ENCODE assay signal across 9 cellular contexts in genomic region chr22:40818192-40818746, GRCh38. TPM values are rescaled to one million over a fixed set of nuclear protein-coding genes. Genes with fewer than 3 reads are reported as not detected.
A peak's percentile ranks its signal among the peaks of the same experiment; 100 is the strongest.
DNase-seq lines count a peak whose midpoint lies in the region; ATAC-seq and TF ChIP-seq lines count a peak whose summit lies in the region.
"Had no signal": no experiment of that assay in that cellular context is flagged by ENCODE, and none has a peak within 500 bp of the region (broad histone marks: within the 10 kb centered on the region; RNA-seq: fewer than 3 reads in every experiment).

No MANE protein-coding gene starts in this region.

- H3K4me3 ChIP-seq in CD4-positive, alpha-beta memory T cell (ENCODE audit: low read length in 2 of 2): peak overlapping the region; percentile 92 to 95
- peak overlapping the region; percentile 90 for H3K4me3 ChIP-seq in IMR-90 (ENCODE audit: insufficient read depth, low read depth, low read length)
- H3K4me3 ChIP-seq in mucosa of stomach (ENCODE audit: low read length): peak overlapping the region; percentile 87

- no peaks in the 10 kb centered on the region for H3K36me3 ChIP-seq in CD4-positive, alpha-beta memory T cell (ENCODE audit: insufficient read depth, low read length)
- H3K36me3 ChIP-seq in IMR-90 (ENCODE audit: control insufficient read depth, insufficient read depth, low read length): no peaks in the 10 kb centered on the region
- no peaks in the 10 kb centered on the region for H3K36me3 ChIP-seq in mucosa of stomach (ENCODE audit: control insufficient read depth, insufficient read depth, low read length)

- no peak overlapping the region for H3K18ac ChIP-seq in IMR-90 (ENCODE audit: low read depth, low read length)

- no peaks in the 10 kb centered on the region; the same call in 1 of the 2 replicates for H4K20me1 ChIP-seq in IMR-90 (ENCODE audit: insufficient read depth, low read length)

- peak overlapping the region; percentile 82 to 98 (median 95) for H3K27ac Mint-ChIP-seq in CD4-positive, alpha-beta memory T cell
- peak overlapping the region; percentile 78 to 96 (median 91) for H3K27ac Mint-ChIP-seq in brain

- no peaks in the 10 kb centered on the region for H3K27me3 ChIP-seq in CD4-positive, alpha-beta memory T cell (ENCODE audit: insufficient read depth, low read length)
- H3K27me3 ChIP-seq in IMR-90 (ENCODE audit: control insufficient read depth, insufficient read depth, low read length) (no peaks in the 10 kb centered on the region), mucosa of stomach (ENCODE audit: control insufficient read depth, insufficient read depth, low read length) (no peaks in the 10 kb centered on the region)

- H2AK9ac ChIP-seq in IMR-90 (replicated peaks; ENCODE audit: low read depth, low read length, poor library complexity): peak overlapping the region; percentile 98

- peak overlapping the region; percentile 92 for H3K14ac ChIP-seq in IMR-90 (replicated peaks; ENCODE audit: low read depth, low read length)

- TF ChIP-seq CTCF in IMR-90 (conservative IDR thresholded peaks at IDR 0.05; ENCODE audit: low read depth, low read length) (no peak), brain (conservative IDR thresholded peaks at IDR 0.05) (no peak)

- dilution Hi-C loops in IMR-90 (cut with HindIII; ENCODE audit: low sequenced_read_pairs, unreplicated experiment): no loop called here

- no peak overlapping the region for H2BK15ac ChIP-seq in IMR-90 (ENCODE audit: low read depth, low read length)

- peak overlapping the region; percentile 100 for H2AFZ ChIP-seq in IMR-90 (replicated peaks; ENCODE audit: low read length, poor library complexity)

- no peak overlapping the region for H4K5ac ChIP-seq in IMR-90 (ENCODE audit: low read depth, low read length)

- peak overlapping the region; percentile 97 for H3K4me2 ChIP-seq in IMR-90 (ENCODE audit: low read depth, low read length)

- H3K27ac ChIP-seq in CD4-positive, alpha-beta memory T cell (ENCODE audit: low read depth, low read length): peak overlapping the region; percentile 81
- no peak overlapping the region; the same call in 1 of the 2 replicates for H3K27ac ChIP-seq in IMR-90 (ENCODE audit: insufficient read depth, low read length)

- peaks cover 6 to 9% of the 10 kb centered on the region in 2 donors for H3K36me3 Mint-ChIP-seq in CD4-positive, alpha-beta memory T cell
- peaks cover 19% of the 10 kb centered on the region for H3K36me3 Mint-ChIP-seq in brain

- no peak for TF ChIP-seq RAD21 in IMR-90 (IDR thresholded peaks at IDR 0.05; ENCODE audit: low read length)

- in situ Hi-C loops in IMR-90 (cut with MboI; ENCODE audit: low sequenced_read_pairs): no loop called here

- WGBS in IMR-90 (ENCODE audit: extremely low coverage in 2 of 2, insufficient read length in 1 of 2), 2 experiments: 67% methylated on average over 4 of the region's 14 CpGs; no CpG with 5 or more reads in 1 of the 2 experiments

- H3K9me1 ChIP-seq in IMR-90 (ENCODE audit: insufficient read depth, low read length): peaks cover 9% of the 10 kb centered on the region

- peak overlapping the region; percentile 92 to 99 (median 97) for H3K4me3 Mint-ChIP-seq in CD4-positive, alpha-beta memory T cell
- peak overlapping the region; percentile 91 to 99 (median 98) for H3K4me3 Mint-ChIP-seq in brain

- H3K9me3 ChIP-seq in CD4-positive, alpha-beta memory T cell (ENCODE audit: control insufficient read depth in 1 of 2, low read length in 2 of 2): no peaks in the 10 kb centered on the region
- H3K9me3 ChIP-seq in IMR-90 (ENCODE audit: control insufficient read depth, insufficient read depth, low read length) (no peaks in the 10 kb centered on the region), mucosa of stomach (ENCODE audit: control insufficient read depth, low read length) (no peaks in the 10 kb centered on the region)

- ATAC-seq in IMR-90 (ENCODE audit: low read depth) (no peak), GM21529 (IDR thresholded peaks at IDR 0.05; ENCODE audit: unreplicated experiment) (no peak), left lobe of liver (no peak), HG03025 (IDR thresholded peaks at IDR 0.05; ENCODE audit: low FRiP score, unreplicated experiment) (no peak)

- H3K9ac ChIP-seq in IMR-90 (ENCODE audit: low read depth, low read length) (peak overlapping the region; percentile 69), mucosa of stomach (ENCODE audit: low read length) (peak overlapping the region; percentile 89)

- peaks cover 34 to 39% of the 10 kb centered on the region in 2 experiments for H3K79me1 ChIP-seq in IMR-90 (ENCODE audit: low read depth in 1 of 2, low read length in 2 of 2)

- peak in 4 of 5 donors; percentile 13 to 54 (median 24) for DNase-seq in CD4-positive, alpha-beta memory T cell
- DNase-seq in IMR-90 (no peak), mesenteric fat pad (ENCODE audit: low spot score) (no peak), left lobe of liver (ENCODE audit: low spot score) (no peak)

- H4K91ac ChIP-seq in IMR-90 (ENCODE audit: insufficient read depth, low read depth, low read length): no peak overlapping the region

- H2BK20ac ChIP-seq in IMR-90 (ENCODE audit: low read depth, low read length): no peak overlapping the region

- H3K27me3 Mint-ChIP-seq in CD4-positive, alpha-beta memory T cell: no peaks in the 10 kb centered on the region
- peaks cover 8% of the 10 kb centered on the region for H3K27me3 Mint-ChIP-seq in brain

- CTCF ChIA-PET in CD4-positive, alpha-beta memory T cell (lab: Charles Lee; ENCODE audit: partially characterized antibody): interaction anchor here (0.7 to 3.8 kb wide), 6 partner anchors 8 to 135 kb away, joined by 3 to 20 read pairs (median 4); partner anchors contain the start of gene XPNPEP3
- CTCF ChIA-PET in IMR-90 (lab: Yijun Ruan, JAX): interaction anchor here (0.6 to 1.1 kb wide), 2 partner anchors 9 to 130 kb away, joined by 3 to 6 read pairs; no protein-coding TSS in a partner anchor

- TF ChIP-seq POLR2A in IMR-90 (IDR thresholded peaks at IDR 0.05; ENCODE audit: low read depth, low read length): no peak

- H3K4me1 Mint-ChIP-seq in CD4-positive, alpha-beta memory T cell: peaks cover 31 to 48% (median 38%) of the 10 kb centered on the region in 4 donors
- H3K4me1 Mint-ChIP-seq in brain: peaks cover 38% of the 10 kb centered on the region

- no peak overlapping the region for H2BK5ac ChIP-seq in IMR-90 (ENCODE audit: low read depth, low read length, poor library complexity, severe bottlenecking)

- H4K8ac ChIP-seq in IMR-90 (ENCODE audit: low read depth in 2 of 2, low read length in 2 of 2): peak overlapping the region; percentile 65 to 98; a peak in 2 of 4 replicates

- H2AK5ac ChIP-seq in IMR-90 (ENCODE audit: low read depth, low read length): peak overlapping the region; percentile 88

- peak overlapping the region; percentile 92 for H3K4ac ChIP-seq in IMR-90 (ENCODE audit: low read depth, low read length)

- peak overlapping the region; percentile 99; the same call in 1 of the 2 replicates for H3K23ac ChIP-seq in IMR-90 (ENCODE audit: low read depth, low read length)

- H3K4me1 ChIP-seq in CD4-positive, alpha-beta memory T cell (ENCODE audit: insufficient read depth, low read length): peaks cover 27% of the 10 kb centered on the region
- H3K4me1 ChIP-seq in IMR-90 (ENCODE audit: control insufficient read depth, insufficient read depth, low read length) (no peaks in the 10 kb centered on the region), mucosa of stomach (ENCODE audit: control insufficient read depth, insufficient read depth, low read length) (peaks cover 11% of the 10 kb centered on the region)

- BruUV-seq in IMR-90 (replicated peaks; lab: Mats Ljungman, UMichigan): no TSS peak

- intact Hi-C loops in CD4-positive, alpha-beta memory T cell (cut with micrococcal nuclease): loop anchor here (2.0 to 5.0 kb wide), 3 partner anchors 79 to 181 kb away; partner anchors contain the start of genes MRTFA and RBX1
- intact Hi-C loops in IMR-90 (cut with micrococcal nuclease): loop anchor here (2.0 kb wide), 1 partner anchor 135 kb away; no protein-coding TSS in a partner anchor

- H2BK120ac ChIP-seq in IMR-90 (ENCODE audit: low read depth, low read length): no peak overlapping the region

- no peaks in the 10 kb centered on the region for H3K9me3 Mint-ChIP-seq in CD4-positive, alpha-beta memory T cell
- peaks cover 0 to 2% (median 0%) of the 10 kb centered on the region in 5 experiments for H3K9me3 Mint-ChIP-seq in brain

- POLR2A ChIA-PET in CD4-positive, alpha-beta memory T cell (lab: Charles Lee; ENCODE audit: partially characterized antibody): interaction anchor here (0.8 to 3.0 kb wide), 4 partner anchors 39 to 468 kb away, joined by 3 to 28 read pairs (median 4); partner anchors contain the start of genes RANGAP1, ST13 and XPNPEP3
- POLR2A ChIA-PET in IMR-90 (lab: Charles Lee; ENCODE audit: unreplicated experiment): no interaction called here

- H3K56ac ChIP-seq in IMR-90 (ENCODE audit: extremely low read depth, insufficient read depth, low read length): no peak overlapping the region

RNA-seq across cellular contexts. Expression of gene SLC25A17, which starts 0.9 kb away (rescaled TPM):
- 10 to 100 TPM; 15.4 to 15.6 TPM for total RNA-seq in CD4-positive, alpha-beta memory T cell
- polyA plus RNA-seq in CD4-positive, alpha-beta memory T cell: 10 to 100 TPM; 17.4 to 19.5 TPM
- 31.7 and 36.0 TPM in 2 replicates for total RNA-seq in IMR-90 (2012; rRNA removed)
- 15.2 and 19.6 TPM in 2 replicates for polyA plus RNA-seq in IMR-90 (2012; rRNA removed)
- polyA plus RNA-seq in IMR-90 (2012; cell fraction: cytosol; rRNA removed): 7.3 and 8.4 TPM in 2 replicates
- 4.1 and 21.8 TPM in 2 replicates for polyA plus RNA-seq in IMR-90 (2012; cell fraction: nucleus; rRNA removed; ENCODE audit: low replicate concordance)
- polyA plus RNA-seq in brain (ENCODE audit: insufficient read depth, low read depth, low replicate concordance): 26.1 TPM
- total RNA-seq in mesenteric fat pad: 15.0 TPM
- total RNA-seq in left lobe of liver: 13.6 TPM

RNA-seq across cellular contexts. Expression of gene ST13, which starts 38.2 kb away (rescaled TPM):
- total RNA-seq in CD4-positive, alpha-beta memory T cell: 100 to 1,000 TPM; 161 to 168 TPM
- polyA plus RNA-seq in CD4-positive, alpha-beta memory T cell: 100 to 1,000 TPM; 168 to 174 TPM
- total RNA-seq in IMR-90 (2012; rRNA removed) (228 and 235 TPM in 2 replicates), mesenteric fat pad (241 TPM), left lobe of liver (128 TPM)
- polyA plus RNA-seq in IMR-90 (2012; rRNA removed) (109 and 115 TPM in 2 replicates), brain (ENCODE audit: insufficient read depth, low read depth, low replicate concordance) (312 TPM)
- polyA plus RNA-seq in IMR-90 (2012; cell fraction: cytosol; rRNA removed): 26.1 and 45.7 TPM in 2 replicates
- 4.4 and 54.4 TPM in 2 replicates for polyA plus RNA-seq in IMR-90 (2012; cell fraction: nucleus; rRNA removed; ENCODE audit: low replicate concordance)

RNA-seq across cellular contexts. Expression of gene XPNPEP3, which starts 38.7 kb away (rescaled TPM):
- 10 to 100 TPM; 18.6 to 20.0 TPM for total RNA-seq in CD4-positive, alpha-beta memory T cell
- 1 to 10 TPM; 3.7 to 9.0 TPM for polyA plus RNA-seq in CD4-positive, alpha-beta memory T cell
- total RNA-seq in IMR-90 (2012; rRNA removed) (10.9 and 18.1 TPM in 2 replicates), mesenteric fat pad (18.5 TPM), left lobe of liver (22.0 TPM)
- polyA plus RNA-seq in IMR-90 (2012; rRNA removed) (8.4 and 9.3 TPM in 2 replicates), brain (ENCODE audit: insufficient read depth, low read depth, low replicate concordance) (4.1 TPM)
- polyA plus RNA-seq in IMR-90 (2012; cell fraction: cytosol; rRNA removed): 3.1 and 4.2 TPM in 2 replicates
- polyA plus RNA-seq in IMR-90 (2012; cell fraction: nucleus; rRNA removed; ENCODE audit: low replicate concordance): 5.4 and 15.8 TPM in 2 replicates

RNA-seq across cellular contexts. Expression of gene DNAJB7, which starts 43.6 kb away (rescaled TPM):
- total RNA-seq in CD4-positive, alpha-beta memory T cell: not detected
- polyA plus RNA-seq in CD4-positive, alpha-beta memory T cell: not detected
- total RNA-seq in IMR-90 (2012; rRNA removed) (not detected in 2 replicates), mesenteric fat pad (not detected), left lobe of liver (not detected)
- polyA plus RNA-seq in IMR-90 (2012; rRNA removed) (not detected in 2 replicates), brain (ENCODE audit: insufficient read depth, low read depth, low replicate concordance) (not detected)
- polyA plus RNA-seq in IMR-90 (2012; cell fraction: cytosol; rRNA removed): not detected in 2 replicates
- polyA plus RNA-seq in IMR-90 (2012; cell fraction: nucleus; rRNA removed; ENCODE audit: low replicate concordance): not detected in 2 replicates
- total RNA-seq: myocyte had no signal

Comparison
In these comparisons a context has a peak if more than half of its experiments do, and no peak if none do; other contexts are left out.
1. DNase-seq: peak in CD4-positive, alpha-beta memory T cell (4 of 5); none in IMR-90 (single experiment), mesenteric fat pad (single experiment) and left lobe of liver (single experiment).
2. Peak in every context shown above with its lines, with median percentiles within 50 percentile points of each other: H3K4me3 ChIP-seq.